26 cellular contexts compared by ENCODE assay signal in genomic region chr1:161720341-161720887, GRCh38. TPM values are rescaled to one million over a fixed set of nuclear protein-coding genes. Genes with fewer than 3 reads are reported as not detected.
"Had no signal": no experiment of that assay in that cellular context is flagged by ENCODE, and none has a peak within 500 bp of the region (broad histone marks: within the 10 kb centered on the region; RNA-seq: fewer than 3 reads in every experiment).

No MANE protein-coding gene starts in this region.

- H3K4me1 ChIP-seq: prostate gland, right lobe of liver, uterus had no signal

- H3K9me3 Mint-ChIP-seq: endodermal cell; nephron; stimulated activated effector memory CD8-positive, alpha-beta T cell treated with anti-CD3 and anti-CD28 coated beads, Interleukin-12 subunit alpha, Interleukin-12 subunit beta, amount 100 ng/mL, for 72 hours had no signal

- H3K4me3 Mint-ChIP-seq: endodermal cell; nephron; stimulated activated effector memory CD8-positive, alpha-beta T cell treated with anti-CD3 and anti-CD28 coated beads, Interleukin-12 subunit alpha, Interleukin-12 subunit beta, amount 100 ng/mL, for 72 hours had no signal

- DNase-seq: dermis blood vessel endothelial cell; effector CD4-positive, alpha-beta T cell; endodermal cell; foreskin melanocyte; heart left ventricle; hippocampal formation; kidney glomerular epithelial cell; mesendoderm; naive B cell; occipital lobe; pancreas; retina; right lobe of liver; stimulated activated CD4-positive, alpha-beta T cell treated with anti-CD3 and anti-CD28 coated beads, Interleukin-4, amount 100 ng/mL, for 1 hour; stimulated activated CD8-positive, alpha-beta memory T cell treated with anti-CD3 and anti-CD28 coated beads, Interleukin-4, amount 100 ng/mL, for 48 hours; stimulated activated naive CD8-positive, alpha-beta T cell treated with anti-CD3 and anti-CD28 coated beads, Interleukin-15, Interleukin-2, amounts not matched to agents 100 U/mL and 50 U/mL, for 24 hours; thyroid gland; upper lobe of left lung; uterus had no signal

- H3K36me3 ChIP-seq: heart left ventricle, pancreas, prostate gland, right lobe of liver, suprapubic skin, thyroid gland, upper lobe of left lung, uterus had no signal

- H3K4me3 ChIP-seq: heart left ventricle, pancreas, prostate gland, right lobe of liver, suprapubic skin, thyroid gland, upper lobe of left lung, uterus had no signal

- H3K4me1 Mint-ChIP-seq: nephron had no signal

- H3K27ac Mint-ChIP-seq: endodermal cell; nephron; stimulated activated effector memory CD8-positive, alpha-beta T cell treated with anti-CD3 and anti-CD28 coated beads, Interleukin-12 subunit alpha, Interleukin-12 subunit beta, amount 100 ng/mL, for 72 hours had no signal

- H3K36me3 Mint-ChIP-seq: naive B cell; stimulated activated effector memory CD8-positive, alpha-beta T cell treated with anti-CD3 and anti-CD28 coated beads, Interleukin-12 subunit alpha, Interleukin-12 subunit beta, amount 100 ng/mL, for 72 hours had no signal

- FAIRE-seq: endothelial cell of umbilical vein, pancreas had no signal

- H3K9me3 ChIP-seq: heart left ventricle, pancreas, prostate gland, right lobe of liver, suprapubic skin, thyroid gland, upper lobe of left lung, uterus had no signal

- H3K27me3 Mint-ChIP-seq: naive B cell had no signal

- H3K27ac ChIP-seq: heart left ventricle, pancreas, prostate gland, right lobe of liver, suprapubic skin, thyroid gland, upper lobe of left lung, uterus had no signal

RNA-seq across cellular contexts. Expression of gene FCRLA, which starts 13.4 kb away (rescaled TPM):
- total RNA-seq: endodermal cell, endothelial cell of umbilical vein, glomerular endothelial cell, lung microvascular endothelial cell, occipital lobe, prostate gland, thyroid gland had no signal
- polyA plus RNA-seq: endothelial cell of umbilical vein, pancreas had no signal

RNA-seq across cellular contexts. Expression of gene FCGR2B, which starts 57.5 kb away (rescaled TPM):
- total RNA-seq: dermis blood vessel endothelial cell, endodermal cell, endothelial cell of umbilical vein, glomerular endothelial cell, lung microvascular endothelial cell had no signal
- polyA plus RNA-seq: endothelial cell of umbilical vein had no signal
